Comparison of ENCODE assay signal across 1 cellular context in genomic region chr12:119667577-119668314, GRCh38.
TF ChIP-seq lines count a peak whose summit lies in the region.

TSS of gene PRKAB1 (plus strand) at chr12:119668133. CDS start at chr12:119668245, 112 bp downstream.

TF ChIP-seq in K562, 482 proteins besides CTCF, POLR2A, EP300 and RAD21 (continued from another document and continues in another):
- TF ChIP-seq ZNF609 (CRISPR knock-in tag; IDR thresholded peaks at IDR 0.05; ENCODE audit: borderline replicate concordance) (no peak), ZMIZ1 (IDR thresholded peaks at IDR 0.05; ENCODE audit: low read depth in 2 of 2, low read length in 2 of 2) (peak in 1 of 2 experiments; percentile 63; a peak in 1 of 4 replicates), KLF13 (tag; IDR thresholded peaks at IDR 0.05; ENCODE audit: borderline replicate concordance, low read depth) (peak; percentile 80; the same call in 1 of the 2 replicates), PRDM10 (IDR thresholded peaks at IDR 0.05; ENCODE audit: partially characterized antibody) (peak; percentile 45), ZNF766 (CRISPR knock-in tag; conservative IDR thresholded peaks at IDR 0.05) (peak; percentile 61), ATF1 (CRISPR knock-in tag; IDR thresholded peaks at IDR 0.05) (no peak), ATF1 (tag; IDR thresholded peaks at IDR 0.05) (peak; percentile 77), ZNF76 (CRISPR knock-in tag; IDR thresholded peaks at IDR 0.05; ENCODE audit: borderline replicate concordance) (no peak), SNIP1 (IDR thresholded peaks at IDR 0.05; ENCODE audit: low read depth) (no peak), ZBTB17 (CRISPR knock-in tag; IDR thresholded peaks at IDR 0.05) (no peak), MAZ (CRISPR knock-in tag; conservative IDR thresholded peaks at IDR 0.05 in 1 of 2, IDR thresholded peaks at IDR 0.05 in 1 of 2) (peak; percentile 43 to 63; a peak in 3 of 4 replicates), POLR2G (IDR thresholded peaks at IDR 0.05; ENCODE audit: low read depth, low read length) (peak; percentile 95), THAP7 (CRISPR knock-in tag; IDR thresholded peaks at IDR 0.05) (no peak), RFX7 (CRISPR knock-in tag; IDR thresholded peaks at IDR 0.05) (no peak), ZC3H11A (IDR thresholded peaks at IDR 0.05; ENCODE audit: low read depth, low read length) (peak; percentile 84; the same call in 1 of the 2 replicates), CREB1 (IDR thresholded peaks at IDR 0.05) (peak; percentile 39; the same call in 1 of the 2 replicates), CREB1 (CRISPR knock-in tag; IDR thresholded peaks at IDR 0.05) (peak; percentile 70), RAD51 (IDR thresholded peaks at IDR 0.05; ENCODE audit: borderline replicate concordance, low read depth) (no peak), ZNF224 (CRISPR knock-in tag; IDR thresholded peaks at IDR 0.05) (no peak), CTCFL (IDR thresholded peaks at IDR 0.05; ENCODE audit: borderline replicate concordance, insufficient read depth, low read depth, low read length, poor library complexity, severe bottlenecking) (peak; percentile 100), PHB2 (IDR thresholded peaks at IDR 0.05; ENCODE audit: low read depth) (no peak), ARID4B (CRISPR knock-in tag; IDR thresholded peaks at IDR 0.05) (peak; percentile 70), STAT5A (IDR thresholded peaks at IDR 0.05; ENCODE audit: borderline replicate concordance, low read length) (no peak; the same call in 1 of the 2 replicates), ZNF175 (CRISPR knock-in tag; IDR thresholded peaks at IDR 0.05; ENCODE audit: low read depth) (no peak), TEAD4 (IDR thresholded peaks at IDR 0.05; ENCODE audit: low read length) (peak; percentile 42; the same call in 1 of the 2 replicates), TEAD4 (CRISPR knock-in tag; IDR thresholded peaks at IDR 0.05; ENCODE audit: borderline replicate concordance) (0 out of 2 replicates have a peak, but pooled peaks have one; percentile 22), SAP30 (IDR thresholded peaks at IDR 0.05; ENCODE audit: borderline replicate concordance, insufficient read depth, low read depth, low read length, poor library complexity, severe bottlenecking) (peak; percentile 71), TAL1 (IDR thresholded peaks at IDR 0.05) (peak; percentile 31; the same call in 1 of the 2 replicates), HOXB6 (CRISPR knock-in tag; IDR thresholded peaks at IDR 0.05; ENCODE audit: borderline replicate concordance) (no peak)
